Comparison of ENCODE assay signal across 12 cellular contexts in the genomic region with DNA sequence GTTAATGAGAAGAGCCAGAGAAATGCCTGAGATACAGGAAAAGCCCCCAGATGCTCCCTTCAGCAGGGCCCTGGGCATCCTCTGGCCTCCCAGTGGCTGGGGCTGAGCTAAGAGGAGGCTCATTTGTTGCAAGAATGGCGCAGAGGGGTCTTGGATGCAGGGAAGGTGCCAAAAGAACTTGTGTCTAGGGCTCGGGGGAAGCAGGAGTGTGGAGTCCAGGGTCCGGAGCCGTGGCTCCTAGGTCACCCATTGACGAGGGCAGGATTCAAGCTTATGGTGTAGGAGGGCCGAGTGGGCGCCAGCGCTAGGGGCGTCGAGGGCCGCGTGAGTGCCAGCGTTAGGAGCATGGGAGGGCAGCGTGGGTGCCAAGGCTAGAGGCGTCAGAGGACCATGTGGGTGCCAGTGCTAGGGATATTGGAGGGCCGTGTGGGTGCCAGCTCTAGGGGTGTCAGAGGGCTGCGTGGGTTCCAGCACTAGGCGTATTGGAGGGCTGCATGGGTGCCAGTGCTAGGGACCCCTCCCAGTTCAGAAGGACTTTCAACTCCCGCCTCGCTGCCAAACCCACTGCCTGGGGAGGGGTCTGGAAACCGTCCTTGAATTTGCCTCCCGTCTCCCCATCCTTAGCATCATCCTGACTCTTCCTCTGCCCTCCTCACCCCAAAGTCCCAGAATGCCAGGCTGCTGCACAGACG.
"Had no signal": no experiment of that assay in that cellular context is flagged by ENCODE, and none has a peak within 500 bp of the region (broad histone marks: within the 10 kb centered on the region; RNA-seq: fewer than 3 reads in every experiment).

No MANE protein-coding gene starts in this region.

- H3K4me1 Mint-ChIP-seq: activated naive CD8-positive, alpha-beta T cell treated with anti-CD3 and anti-CD28 coated beads, Interleukin-2, amount 50 U/mL, for 24 hours; naive B cell; stimulated activated memory B cell treated with anti-CD40 and anti-IgM and Interleukin-4, amounts not matched to agents 10 μg/mL and 1 μg/mL and 100 μg/mL, for 72 hours had no signal

- H3K27ac Mint-ChIP-seq: activated naive CD8-positive, alpha-beta T cell treated with anti-CD3 and anti-CD28 coated beads, Interleukin-2, amount 50 U/mL, for 24 hours; activated T-helper 1 cell treated with anti-CD3 and anti-CD28 coated beads, Interleukin-12 subunit alpha, Interleukin-12 subunit beta, Interleukin-2, Interleukin-4 antibody, amounts not matched to agents 30 ng/mL and 10 ng/mL and 1 ng/mL, durations not matched to agents 14 hours and 24 hours and 36 hours; naive B cell; stimulated activated memory B cell treated with anti-CD40 and anti-IgM and Interleukin-4, amounts not matched to agents 10 μg/mL and 1 μg/mL and 100 μg/mL, for 72 hours had no signal

- H3K9me3 Mint-ChIP-seq: activated naive CD8-positive, alpha-beta T cell treated with anti-CD3 and anti-CD28 coated beads, Interleukin-2, amount 50 U/mL, for 24 hours; activated T-helper 1 cell treated with anti-CD3 and anti-CD28 coated beads, Interleukin-12 subunit alpha, Interleukin-12 subunit beta, Interleukin-2, Interleukin-4 antibody, amounts not matched to agents 30 ng/mL and 10 ng/mL and 1 ng/mL, durations not matched to agents 14 hours and 24 hours and 36 hours; stimulated activated memory B cell treated with anti-CD40 and anti-IgM and Interleukin-4, amounts not matched to agents 10 μg/mL and 1 μg/mL and 100 μg/mL, for 72 hours had no signal

- H3K9me3 ChIP-seq: ascending aorta, gastrocnemius medialis, tibial nerve had no signal

- H3K27ac ChIP-seq: gastrocnemius medialis had no signal

- H3K36me3 Mint-ChIP-seq: naive B cell; stimulated activated memory B cell treated with anti-CD40 and anti-IgM and Interleukin-4, amounts not matched to agents 10 μg/mL and 1 μg/mL and 100 μg/mL, for 72 hours had no signal

- H3K4me3 ChIP-seq: gastrocnemius medialis, lung, smooth muscle cell, tibial nerve had no signal

- DNase-seq: activated naive CD4-positive, alpha-beta T cell; activated naive CD8-positive, alpha-beta T cell treated with anti-CD3 and anti-CD28 coated beads, Interleukin-2, amount 50 U/mL, for 24 hours; gastrocnemius medialis; kidney glomerular epithelial cell; naive B cell had no signal

- H3K4me2 ChIP-seq: smooth muscle cell had no signal

- H3K4me3 Mint-ChIP-seq: activated naive CD8-positive, alpha-beta T cell treated with anti-CD3 and anti-CD28 coated beads, Interleukin-2, amount 50 U/mL, for 24 hours; activated T-helper 1 cell treated with anti-CD3 and anti-CD28 coated beads, Interleukin-12 subunit alpha, Interleukin-12 subunit beta, Interleukin-2, Interleukin-4 antibody, amounts not matched to agents 30 ng/mL and 10 ng/mL and 1 ng/mL, durations not matched to agents 14 hours and 24 hours and 36 hours; stimulated activated memory B cell treated with anti-CD40 and anti-IgM and Interleukin-4, amounts not matched to agents 10 μg/mL and 1 μg/mL and 100 μg/mL, for 72 hours had no signal

- FAIRE-seq: endothelial cell of umbilical vein had no signal

- H3K36me3 ChIP-seq: ascending aorta, gastrocnemius medialis, tibial nerve had no signal

- ATAC-seq: activated naive CD8-positive, alpha-beta T cell treated with anti-CD3 and anti-CD28 coated beads, Interleukin-2, amount 50 U/mL, for 24 hours; gastrocnemius medialis; stimulated activated memory B cell treated with anti-CD40 and anti-IgM and Interleukin-4, amounts not matched to agents 10 μg/mL and 1 μg/mL and 100 μg/mL, for 72 hours had no signal

- H3K27me3 ChIP-seq: ascending aorta, gastrocnemius medialis, tibial nerve had no signal
